Comparison of ENCODE assay signal across 8 cellular contexts in genomic region chr9:92325269-92325990, GRCh38. TPM values are rescaled to one million over a fixed set of nuclear protein-coding genes. Genes with fewer than 3 reads are reported as not detected.
DNase-seq lines count a peak whose midpoint lies in the region; ATAC-seq and TF ChIP-seq lines count a peak whose summit lies in the region.

TSS of gene CENPP (plus strand) at chr9:92325953.
TSS of gene NOL8 (minus strand) at chr9:92325350. CDS start at chr9:92324161, 1,189 bp downstream.

- peak; percentile 80 for TF ChIP-seq POLR2A in GM18951 (IDR thresholded peaks at IDR 0.05; ENCODE audit: extremely low read depth, insufficient read depth, insufficient read length)

- no peaks in the 10 kb centered on the region for H3K27me3 Mint-ChIP-seq in activated B cell treated with CpG ODN at 0.5 μM for 24 hours
- H3K27me3 Mint-ChIP-seq in immature natural killer cell (ENCODE audit: low read depth in 3 of 3) = peaks cover 4 to 7% (median 7%) of the 10 kb centered on the region in 3 donors

- DNase-seq in AG09309 (ENCODE audit: low read depth) (peak; percentile 59), NCI-H2227 treated with DMSO at 0.1 percent for 48 hours (lab: John Stamatoyannopoulos, UW) (peak; percentile 92), activated B cell treated with CpG ODN at 0.5 μM for 24 hours (peak; percentile 74), cardiac fibroblast (ENCODE audit: low read depth in 2 of 2) (peak; percentile 91 to 95), immature natural killer cell (peak; percentile 88 to 91 (median 90)), smooth muscle cell of the brain vasculature (ENCODE audit: low read depth, low spot score) (peak; percentile 80)

- in situ Hi-C loops in GM18951 (cut with MboI; ENCODE audit: low sequenced_read_pairs, unreplicated experiment) = no loop called here

- H3K4me3 ChIP-seq in AG09309 (ENCODE audit: control insufficient read depth, low read depth, low read length) = peak within 1 kb of the TSS; percentile 80
- H3K4me3 ChIP-seq in cardiac fibroblast (replicated peaks in 1 of 2; ENCODE audit: low read depth in 2 of 2, low read length in 2 of 2) = peak within 1 kb of the TSS; percentile 71 to 83

- H3K27ac Mint-ChIP-seq in activated B cell treated with CpG ODN at 0.5 μM for 24 hours (peak within 1 kb of the TSS; percentile 98), immature natural killer cell (peak within 1 kb of the TSS; percentile 98 to 100 (median 100))

- H3K4me3 Mint-ChIP-seq in activated B cell treated with CpG ODN at 0.5 μM for 24 hours = peak within 1 kb of the TSS; percentile 98
- peak within 1 kb of the TSS; percentile 96 to 100 (median 99) for H3K4me3 Mint-ChIP-seq in immature natural killer cell

- TF ChIP-seq CTCF in AG09309 (IDR thresholded peaks at IDR 0.05; ENCODE audit: control insufficient read depth, insufficient read depth, low read depth, low read length, missing control alignments) (no peak), activated B cell treated with CpG ODN at 0.5 μM for 24 hours (IDR thresholded peaks at IDR 0.05) (no peak), cardiac fibroblast (IDR thresholded peaks at IDR 0.05; ENCODE audit: low read depth, low read length) (no peak)

- peak; percentile 95 for ATAC-seq in HG03175 (IDR thresholded peaks at IDR 0.05; ENCODE audit: unreplicated experiment)
- ATAC-seq in activated B cell treated with CpG ODN at 0.5 μM for 24 hours (ENCODE audit: low read depth) = peak; percentile 91

- CTCF ChIA-PET in activated B cell treated with CpG ODN at 0.5 μM for 24 hours (lab: Charles Lee) = no interaction called here

- POLR2A ChIA-PET in activated B cell treated with CpG ODN at 0.5 μM for 24 hours (lab: Charles Lee) = interaction anchor here (0.6 to 2.2 kb wide), 7 partner anchors 9 to 438 kb away, joined by 3 to 19 read pairs (median 4); partner anchors contain the start of gene IPPK

- H3K9me3 Mint-ChIP-seq in activated B cell treated with CpG ODN at 0.5 μM for 24 hours (no peaks in the 10 kb centered on the region), immature natural killer cell (no peaks in the 10 kb centered on the region)

- intact Hi-C loops in activated B cell treated with CpG ODN at 0.5 μM for 24 hours (cut with micrococcal nuclease) = loop anchor here (1.0 to 10.0 kb wide), 9 partner anchors 10 to 611 kb away; partner anchors contain the start of genes IARS1, IPPK, SPTLC1 and ZNF484

- H3K4me1 Mint-ChIP-seq in activated B cell treated with CpG ODN at 0.5 μM for 24 hours (peaks cover 27% of the 10 kb centered on the region), immature natural killer cell (peaks cover 29 to 34% of the 10 kb centered on the region in 2 donors)

- H3K36me3 Mint-ChIP-seq in activated B cell treated with CpG ODN at 0.5 μM for 24 hours (ENCODE audit: low read depth) (peaks cover 36% of the 10 kb centered on the region), immature natural killer cell (peaks cover 3 to 8% (median 6%) of the 10 kb centered on the region in 3 donors)

RNA-seq across cellular contexts. Expression of gene CENPP, which starts in this region (rescaled TPM):
- 5.7 and 5.9 TPM in 2 replicates for total RNA-seq in activated B cell treated with CpG ODN at 0.5 μM for 24 hours
- polyA plus RNA-seq in immature natural killer cell = 1 to 10 TPM; 4.5 to 9.7 (median 4.7) TPM

RNA-seq across cellular contexts. Expression of gene NOL8, which starts in this region (rescaled TPM):
- total RNA-seq in activated B cell treated with CpG ODN at 0.5 μM for 24 hours = 67.0 and 78.4 TPM in 2 replicates
- polyA plus RNA-seq in immature natural killer cell = 10 to 100 TPM in 2 of 3 donors, 1 to 10 TPM in 1; 7.7 to 26.3 (median 10.5) TPM

Comparison
In these comparisons a context has a peak if more than half of its experiments do, and no peak if none do; other contexts are left out.
1. Peak in every context shown above with its lines: DNase-seq, ATAC-seq and H3K4me3 ChIP-seq.